9 cellular contexts compared by ENCODE assay signal in genomic region chr1:36304970-36305914, GRCh38. TPM values are rescaled to one million over a fixed set of nuclear protein-coding genes. Genes with fewer than 3 reads are reported as not detected.
DNase-seq lines count a peak whose midpoint lies in the region; ATAC-seq and TF ChIP-seq lines count a peak whose summit lies in the region.
"Had no signal": no experiment of that assay in that cellular context is flagged by ENCODE, and none has a peak within 500 bp of the region (broad histone marks: within the 10 kb centered on the region; RNA-seq: fewer than 3 reads in every experiment).

No MANE protein-coding gene starts in this region.

- H3K9me3 Mint-ChIP-seq in activated T-helper 1 cell treated with anti-CD3 and anti-CD28 coated beads, Interleukin-12 subunit alpha, Interleukin-12 subunit beta, Interleukin-2, Interleukin-4 antibody, amounts not matched to agents 30 ng/mL and 10 ng/mL and 1 ng/mL, durations not matched to agents 14 hours and 24 hours and 36 hours, result no peaks in the 10 kb centered on the region
- no peaks in the 10 kb centered on the region for H3K9me3 Mint-ChIP-seq in stimulated activated naive B cell treated with anti-CD40 and anti-IgM and Interleukin-4, amounts not matched to agents 10 μg/mL and 1 μg/mL and 100 μg/mL, for 72 hours

- ATAC-seq in left colon, result peak; percentile 45
- no peak for ATAC-seq in stimulated activated naive B cell treated with anti-CD40 and anti-IgM and Interleukin-4, amounts not matched to agents 10 μg/mL and 1 μg/mL and 100 μg/mL, for 72 hours (replicated peaks)

- TF ChIP-seq POLR2A in erythroblast (IDR thresholded peaks at IDR 0.05; ENCODE audit: low read length), result no peak

- no peaks in the 10 kb centered on the region for H3K27me3 Mint-ChIP-seq in activated T-helper 1 cell treated with anti-CD3 and anti-CD28 coated beads, Interleukin-12 subunit alpha, Interleukin-12 subunit beta, Interleukin-2, Interleukin-4 antibody, amounts not matched to agents 30 ng/mL and 10 ng/mL and 1 ng/mL, durations not matched to agents 14 hours and 24 hours and 36 hours (ENCODE audit: insufficient read depth)
- peaks cover 0 to 3% of the 10 kb centered on the region in 2 donors for H3K27me3 Mint-ChIP-seq in stimulated activated naive B cell treated with anti-CD40 and anti-IgM and Interleukin-4, amounts not matched to agents 10 μg/mL and 1 μg/mL and 100 μg/mL, for 72 hours

- peak overlapping the region; percentile 68 for H3K4me3 Mint-ChIP-seq in activated T-helper 1 cell treated with anti-CD3 and anti-CD28 coated beads, Interleukin-12 subunit alpha, Interleukin-12 subunit beta, Interleukin-2, Interleukin-4 antibody, amounts not matched to agents 30 ng/mL and 10 ng/mL and 1 ng/mL, durations not matched to agents 14 hours and 24 hours and 36 hours
- peak overlapping the region; percentile 56 to 89 for H3K4me3 Mint-ChIP-seq in stimulated activated naive B cell treated with anti-CD40 and anti-IgM and Interleukin-4, amounts not matched to agents 10 μg/mL and 1 μg/mL and 100 μg/mL, for 72 hours

- intact Hi-C loops in activated T-helper 1 cell treated with anti-CD3 and anti-CD28 coated beads, Interleukin-12 subunit alpha, Interleukin-12 subunit beta, Interleukin-2, Interleukin-4 antibody, amounts not matched to agents 30 ng/mL and 10 ng/mL and 1 ng/mL, durations not matched to agents 14 hours and 24 hours and 36 hours (cut with micrococcal nuclease), result no loop called here
- intact Hi-C loops in left colon (cut with DNase I, micrococcal nuclease), result no loop called here

- peaks cover 44% of the 10 kb centered on the region for H3K4me1 Mint-ChIP-seq in activated T-helper 1 cell treated with anti-CD3 and anti-CD28 coated beads, Interleukin-12 subunit alpha, Interleukin-12 subunit beta, Interleukin-2, Interleukin-4 antibody, amounts not matched to agents 30 ng/mL and 10 ng/mL and 1 ng/mL, durations not matched to agents 14 hours and 24 hours and 36 hours (ENCODE audit: low read depth)
- peaks cover 30 to 65% of the 10 kb centered on the region in 2 donors for H3K4me1 Mint-ChIP-seq in stimulated activated naive B cell treated with anti-CD40 and anti-IgM and Interleukin-4, amounts not matched to agents 10 μg/mL and 1 μg/mL and 100 μg/mL, for 72 hours

- peak; percentile 39 for DNase-seq in DMS53 (lab: John Stamatoyannopoulos, UW)
- no peak for DNase-seq in DMS53 treated with DMSO at 0.1 percent for 48 hours (lab: John Stamatoyannopoulos, UW; ENCODE audit: unreplicated experiment)
- DNase-seq in activated T-helper 1 cell treated with anti-CD3 and anti-CD28 coated beads, Interleukin-12 subunit alpha, Interleukin-12 subunit beta, Interleukin-2, Interleukin-4 antibody, amounts not matched to agents 30 ng/mL and 10 ng/mL and 1 ng/mL, durations not matched to agents 14 hours and 24 hours and 36 hours (ENCODE audit: low spot score), result no peak
- DNase-seq in left colon, result peak in 1 of 2 donors; percentile 14
- no peak for DNase-seq in stimulated activated naive B cell treated with anti-CD40 and anti-IgM and Interleukin-4, amounts not matched to agents 10 μg/mL and 1 μg/mL and 100 μg/mL, for 72 hours
- DNase-seq in NCI-H345 (lab: John Stamatoyannopoulos, UW), result no peak
- DNase-seq in erythroblast (lab: John Stamatoyannopoulos, UW), result no peak
- DNase-seq in mucosa of gallbladder (ENCODE audit: low spot score), result no peak
- DNase-seq: 8988T had no signal

- H3K36me3 Mint-ChIP-seq in activated T-helper 1 cell treated with anti-CD3 and anti-CD28 coated beads, Interleukin-12 subunit alpha, Interleukin-12 subunit beta, Interleukin-2, Interleukin-4 antibody, amounts not matched to agents 30 ng/mL and 10 ng/mL and 1 ng/mL, durations not matched to agents 14 hours and 24 hours and 36 hours (ENCODE audit: low read depth), result peaks cover 34% of the 10 kb centered on the region
- peaks cover 33 to 53% of the 10 kb centered on the region in 2 donors for H3K36me3 Mint-ChIP-seq in stimulated activated naive B cell treated with anti-CD40 and anti-IgM and Interleukin-4, amounts not matched to agents 10 μg/mL and 1 μg/mL and 100 μg/mL, for 72 hours

- H3K27ac Mint-ChIP-seq in activated T-helper 1 cell treated with anti-CD3 and anti-CD28 coated beads, Interleukin-12 subunit alpha, Interleukin-12 subunit beta, Interleukin-2, Interleukin-4 antibody, amounts not matched to agents 30 ng/mL and 10 ng/mL and 1 ng/mL, durations not matched to agents 14 hours and 24 hours and 36 hours, result peak overlapping the region; percentile 74
- peak overlapping the region; percentile 65 for H3K27ac Mint-ChIP-seq in stimulated activated naive B cell treated with anti-CD40 and anti-IgM and Interleukin-4, amounts not matched to agents 10 μg/mL and 1 μg/mL and 100 μg/mL, for 72 hours

RNA-seq across cellular contexts. Expression of gene SH3D21, which starts 0.9 kb away (rescaled TPM):
- 7.5 and 8.3 TPM in 2 replicates for total RNA-seq in activated T-helper 1 cell treated with anti-CD3 and anti-CD28 coated beads, Interleukin-12 subunit alpha, Interleukin-12 subunit beta, Interleukin-2, Interleukin-4 antibody, amounts not matched to agents 30 ng/mL and 10 ng/mL and 1 ng/mL, durations not matched to agents 14 hours and 24 hours and 36 hours
- total RNA-seq in left colon, result 10 to 100 TPM; 14.6 to 30.6 TPM
- 12.1 TPM for total RNA-seq in mucosa of gallbladder

RNA-seq across cellular contexts. Expression of gene EVA1B, which starts 18.2 kb away (rescaled TPM):
- total RNA-seq in activated T-helper 1 cell treated with anti-CD3 and anti-CD28 coated beads, Interleukin-12 subunit alpha, Interleukin-12 subunit beta, Interleukin-2, Interleukin-4 antibody, amounts not matched to agents 30 ng/mL and 10 ng/mL and 1 ng/mL, durations not matched to agents 14 hours and 24 hours and 36 hours, result 10.6 and 10.9 TPM in 2 replicates
- 1 to 10 TPM; 2.9 to 8.9 TPM for total RNA-seq in left colon
- 30.3 TPM for total RNA-seq in mucosa of gallbladder
